In genomic region chr11:78189851-78190250, GRCh38 we compare ENCODE assay signal across 9 cellular contexts. TPM values are rescaled to one million over a fixed set of nuclear protein-coding genes. Genes with fewer than 3 reads are reported as not detected.
A peak's percentile ranks its signal among the peaks of the same experiment; 100 is the strongest.
DNase-seq lines count a peak whose midpoint lies in the region; ATAC-seq and TF ChIP-seq lines count a peak whose summit lies in the region.
"Had no signal": no experiment of that assay in that cellular context is flagged by ENCODE, and none has a peak within 500 bp of the region (broad histone marks: within the 10 kb centered on the region; RNA-seq: fewer than 3 reads in every experiment).

No MANE protein-coding gene starts in this region.

- intact Hi-C loops in lower leg skin (cut with DNase I; ENCODE audit: low total_unique reads): no loop called here

- H3K9ac ChIP-seq in GM23248: peak overlapping the region; percentile 84
- H3K9ac ChIP-seq in skeletal muscle satellite cell (ENCODE audit: low read depth, low read length): peak overlapping the region; percentile 83

- H3K36me3 ChIP-seq in GM23248 (ENCODE audit: low read depth): no peaks in the 10 kb centered on the region
- H3K36me3 ChIP-seq in SJSA1: no peaks in the 10 kb centered on the region
- peaks cover 3% of the 10 kb centered on the region for H3K36me3 ChIP-seq in skeletal muscle satellite cell (ENCODE audit: insufficient read depth, low read length)

- H3F3A ChIP-seq in GM23248 (ENCODE audit: insufficient read depth): peaks cover 29% of the 10 kb centered on the region

- ATAC-seq in GM18870 (IDR thresholded peaks at IDR 0.05; ENCODE audit: unreplicated experiment) (no peak), HG03095 (IDR thresholded peaks at IDR 0.05; ENCODE audit: unreplicated experiment) (no peak)

- TF ChIP-seq CTCF in fibroblast of pulmonary artery (IDR thresholded peaks at IDR 0.05; ENCODE audit: low read length, missing control alignments) (no peak), lower leg skin (IDR thresholded peaks at IDR 0.05) (no peak)

- WGBS in GM23248 (ENCODE audit: low coverage in 1 of 2, low lambda C conversion rate in 2 of 2, missing lambda C conversion rate in 2 of 2), 2 experiments: 25 to 26% methylated on average over 3 of the region's 3 CpGs
- WGBS in lower leg skin, 2 donors: 49 to 57% methylated on average over 3 of the region's 3 CpGs

- H2AFZ ChIP-seq in GM23248: peak overlapping the region; percentile 86; the same call in 1 of the 2 replicates

- DNase-seq in GM23248 (peak; percentile 18), SJSA1 (ENCODE audit: low read depth in 1 of 2, low spot score in 2 of 2) (no peak), fibroblast of pulmonary artery (ENCODE audit: low read depth) (no peak), NCI-H2171 (lab: John Stamatoyannopoulos, UW) (no peak), lower leg skin (ENCODE audit: low spot score in 2 of 2) (no peak)
- DNase-seq: NCI-H1417 treated with DMSO at 0.1 percent for 48 hours had no signal

- H3K4me2 ChIP-seq in GM23248 (ENCODE audit: unreplicated experiment) (peak overlapping the region; percentile 87), skeletal muscle satellite cell (ENCODE audit: low read length) (peak overlapping the region; percentile 90)

- H3K4me3 ChIP-seq in GM23248 (peak overlapping the region; percentile 93), SJSA1 (peak overlapping the region; percentile 72), fibroblast of pulmonary artery (replicated peaks; ENCODE audit: low read depth, low read length) (peak overlapping the region; percentile 91), skeletal muscle satellite cell (ENCODE audit: low read length) (peak overlapping the region; percentile 88), lower leg skin (ENCODE audit: low read depth, poor library complexity, severe bottlenecking) (no peak overlapping the region)

- TF ChIP-seq POLR2A in lower leg skin (IDR thresholded peaks at IDR 0.05): no peak

- in situ Hi-C loops in GM23248 (cut with MboI): no loop called here

- H3K27me3 ChIP-seq in GM23248 (replicated peaks; ENCODE audit: insufficient read depth): no peaks in the 10 kb centered on the region
- no peaks in the 10 kb centered on the region for H3K27me3 ChIP-seq in SJSA1 (replicated peaks)
- H3K27me3 ChIP-seq in skeletal muscle satellite cell (ENCODE audit: control insufficient read depth, insufficient read depth, low read length): no peaks in the 10 kb centered on the region

- H3K9me3 ChIP-seq in GM23248 (ENCODE audit: low read depth) (no peaks in the 10 kb centered on the region), SJSA1 (replicated peaks) (no peaks in the 10 kb centered on the region), skeletal muscle satellite cell (replicated peaks; ENCODE audit: low read length) (no peaks in the 10 kb centered on the region)

- H3K9me2 ChIP-seq in GM23248 (ENCODE audit: insufficient read depth): no peaks in the 10 kb centered on the region

- H3K79me2 ChIP-seq in GM23248 (ENCODE audit: insufficient read depth): peaks cover 89% of the 10 kb centered on the region

- no peaks in the 10 kb centered on the region for H4K20me1 ChIP-seq in GM23248 (ENCODE audit: insufficient read depth)

- H3K27ac ChIP-seq in GM23248: no peak overlapping the region
- H3K27ac ChIP-seq in SJSA1: no peak overlapping the region

- H3K4me1 ChIP-seq in GM23248 (ENCODE audit: insufficient read depth) (peaks cover 28% of the 10 kb centered on the region), SJSA1 (replicated peaks) (peaks cover 18% of the 10 kb centered on the region), skeletal muscle satellite cell (ENCODE audit: control insufficient read depth, insufficient read depth, low read length) (peaks cover 68% of the 10 kb centered on the region)

RNA-seq across cellular contexts. Expression of gene USP35, which starts 1.1 kb away (rescaled TPM):
- total RNA-seq in GM23248 (2014; rRNA removed; shearing (Covaris generic)): 7.0 and 8.9 TPM in 2 replicates
- 2.2 and 2.7 TPM in 2 replicates for polyA plus RNA-seq in GM23248 (2016; fragmentation: Nextera tagmentation; extraction: Ambion mirVana)
- total RNA-seq in SJSA1 (2014; rRNA removed; shearing (Covaris generic)): 3.4 and 4.0 TPM in 2 replicates
- 9.8 and 9.9 TPM in 2 replicates for total RNA-seq in skeletal muscle satellite cell (2012; rRNA removed)
- total RNA-seq in lower leg skin: 1 to 10 TPM; 3.0 to 4.0 (median 3.5) TPM

RNA-seq across cellular contexts. Expression of gene KCTD21, which starts 1.4 kb away (rescaled TPM):
- 7.5 and 13.1 TPM in 2 replicates for total RNA-seq in GM23248 (2014; rRNA removed; shearing (Covaris generic))
- 5.7 and 7.6 TPM in 2 replicates for polyA plus RNA-seq in GM23248 (2016; fragmentation: Nextera tagmentation; extraction: Ambion mirVana)
- total RNA-seq in SJSA1 (2014; rRNA removed; shearing (Covaris generic)): 2.1 and 5.7 TPM in 2 replicates
- total RNA-seq in skeletal muscle satellite cell (2012; rRNA removed): 5.9 and 8.6 TPM in 2 replicates
- total RNA-seq in lower leg skin: 10 to 100 TPM in 1 of 4 donors, 1 to 10 TPM in 3; 3.8 to 17.0 (median 7.1) TPM

RNA-seq across cellular contexts. Expression of gene ALG8, which starts 50.4 kb away (rescaled TPM):
- 41.6 and 42.2 TPM in 2 replicates for total RNA-seq in GM23248 (2014; rRNA removed; shearing (Covaris generic))
- polyA plus RNA-seq in GM23248 (2016; fragmentation: Nextera tagmentation; extraction: Ambion mirVana): 57.2 and 59.9 TPM in 2 replicates
- 41.7 and 41.8 TPM in 2 replicates for total RNA-seq in SJSA1 (2014; rRNA removed; shearing (Covaris generic))
- 41.3 and 53.7 TPM in 2 replicates for total RNA-seq in skeletal muscle satellite cell (2012; rRNA removed)
- 10 to 100 TPM; 13.8 to 18.3 (median 17.0) TPM for total RNA-seq in lower leg skin
